12 cellular contexts compared by ENCODE assay signal in genomic region chr9:115250646-115251045, GRCh38.
DNase-seq lines count a peak whose midpoint lies in the region; ATAC-seq and TF ChIP-seq lines count a peak whose summit lies in the region.
"Had no signal": no experiment of that assay in that cellular context is flagged by ENCODE, and none has a peak within 500 bp of the region (broad histone marks: within the 10 kb centered on the region; RNA-seq: fewer than 3 reads in every experiment).

No MANE protein-coding gene starts in this region.

- DNase-seq in AG10803 (ENCODE audit: low read depth) (peak; percentile 98), PC-3 (peak; percentile 83), epithelial cell of prostate (ENCODE audit: low read depth, low spot score) (peak; percentile 82), myocyte (ENCODE audit: low read depth) (peak; percentile 86), iPS-NIHi7 (ENCODE audit: extremely low spot score) (no peak)
- DNase-seq in stimulated activated naive B cell treated with anti-CD40 and anti-IgM and Interleukin-4, amounts not matched to agents 10 μg/mL and 1 μg/mL and 100 μg/mL, for 72 hours, result no peak
- DNase-seq: gastrocnemius medialis; stimulated activated CD4-positive, alpha-beta T cell treated with anti-CD3 and anti-CD28 coated beads, Interleukin-15, amount 100 ng/mL, for 24 hours had no signal

- H3K9me3 ChIP-seq in PC-3 (ENCODE audit: low read length), result no peaks in the 10 kb centered on the region
- H3K9me3 ChIP-seq: ascending aorta, gastrocnemius medialis had no signal

- no peak overlapping the region for H3K4me3 Mint-ChIP-seq in stimulated activated memory B cell treated with anti-CD40 and anti-IgM and Interleukin-4, amounts not matched to agents 10 μg/mL and 1 μg/mL and 100 μg/mL, for 72 hours
- no peak overlapping the region for H3K4me3 Mint-ChIP-seq in stimulated activated naive B cell treated with anti-CD40 and anti-IgM and Interleukin-4, amounts not matched to agents 10 μg/mL and 1 μg/mL and 100 μg/mL, for 72 hours

- no peaks in the 10 kb centered on the region; the same call in 1 of the 2 replicates for H3K36me3 ChIP-seq in PC-3 (ENCODE audit: low read depth, low read length)
- H3K36me3 ChIP-seq: ascending aorta, gastrocnemius medialis had no signal

- H3K9me2 ChIP-seq in PC-3 (replicated peaks; ENCODE audit: low read length), result no peaks in the 10 kb centered on the region

- intact Hi-C loops in PC-3 (cut with micrococcal nuclease), result no loop called here

- peaks cover 19% of the 10 kb centered on the region for H3K4me1 ChIP-seq in PC-3 (ENCODE audit: insufficient read depth, low read length)
- H3K4me1 ChIP-seq: ascending aorta, gastrocnemius medialis had no signal

- CTCF ChIA-PET in PC-3 (lab: Charles Lee), result no interaction called here

- peak overlapping the region; percentile 46 for H3K4me2 ChIP-seq in PC-3 (ENCODE audit: low read length)

- H3K4me1 Mint-ChIP-seq in stimulated activated memory B cell treated with anti-CD40 and anti-IgM and Interleukin-4, amounts not matched to agents 10 μg/mL and 1 μg/mL and 100 μg/mL, for 72 hours, result no peaks in the 10 kb centered on the region
- no peaks in the 10 kb centered on the region for H3K4me1 Mint-ChIP-seq in stimulated activated naive B cell treated with anti-CD40 and anti-IgM and Interleukin-4, amounts not matched to agents 10 μg/mL and 1 μg/mL and 100 μg/mL, for 72 hours

- no peaks in the 10 kb centered on the region for H4K20me1 ChIP-seq in PC-3 (ENCODE audit: low read length)

- POLR2A ChIA-PET in PC-3 (lab: Charles Lee; ENCODE audit: unreplicated experiment), result no interaction called here

- peak overlapping the region; percentile 10; the same call in 1 of the 2 replicates for H3K9ac ChIP-seq in PC-3 (ENCODE audit: low read length)

- H3K9me3 Mint-ChIP-seq in stimulated activated memory B cell treated with anti-CD40 and anti-IgM and Interleukin-4, amounts not matched to agents 10 μg/mL and 1 μg/mL and 100 μg/mL, for 72 hours, result no peaks in the 10 kb centered on the region
- peaks cover 0 to 2% of the 10 kb centered on the region in 2 donors for H3K9me3 Mint-ChIP-seq in stimulated activated naive B cell treated with anti-CD40 and anti-IgM and Interleukin-4, amounts not matched to agents 10 μg/mL and 1 μg/mL and 100 μg/mL, for 72 hours

- H3F3A ChIP-seq in PC-3 (ENCODE audit: low read length, unreplicated experiment), result no peaks in the 10 kb centered on the region

- no TSS peak for BruUV-seq in PC-3 (replicated peaks; lab: Mats Ljungman, UMichigan)

- no peak overlapping the region for H3K27ac Mint-ChIP-seq in stimulated activated memory B cell treated with anti-CD40 and anti-IgM and Interleukin-4, amounts not matched to agents 10 μg/mL and 1 μg/mL and 100 μg/mL, for 72 hours
- H3K27ac Mint-ChIP-seq in stimulated activated naive B cell treated with anti-CD40 and anti-IgM and Interleukin-4, amounts not matched to agents 10 μg/mL and 1 μg/mL and 100 μg/mL, for 72 hours, result no peak overlapping the region

- H3K27me3 Mint-ChIP-seq in stimulated activated memory B cell treated with anti-CD40 and anti-IgM and Interleukin-4, amounts not matched to agents 10 μg/mL and 1 μg/mL and 100 μg/mL, for 72 hours, result no peaks in the 10 kb centered on the region
- H3K27me3 Mint-ChIP-seq in stimulated activated naive B cell treated with anti-CD40 and anti-IgM and Interleukin-4, amounts not matched to agents 10 μg/mL and 1 μg/mL and 100 μg/mL, for 72 hours, result no peaks in the 10 kb centered on the region

- peak; percentile 91 for ATAC-seq in PC-3
- no peak for ATAC-seq in stimulated activated memory B cell treated with anti-CD40 and anti-IgM and Interleukin-4, amounts not matched to agents 10 μg/mL and 1 μg/mL and 100 μg/mL, for 72 hours
- ATAC-seq in HG02870 (IDR thresholded peaks at IDR 0.05; ENCODE audit: unreplicated experiment), result no peak
- no peak for ATAC-seq in stimulated activated naive B cell treated with anti-CD40 and anti-IgM and Interleukin-4, amounts not matched to agents 10 μg/mL and 1 μg/mL and 100 μg/mL, for 72 hours (replicated peaks)
- ATAC-seq: gastrocnemius medialis, GM12878 had no signal

- H3K4me3 ChIP-seq in AG10803 (ENCODE audit: low read length) (no peak overlapping the region), PC-3 (ENCODE audit: low read length) (no peak overlapping the region)
- H3K4me3 ChIP-seq: ascending aorta, gastrocnemius medialis, GM12878 had no signal

- no peaks in the 10 kb centered on the region for H3K36me3 Mint-ChIP-seq in stimulated activated memory B cell treated with anti-CD40 and anti-IgM and Interleukin-4, amounts not matched to agents 10 μg/mL and 1 μg/mL and 100 μg/mL, for 72 hours
- no peaks in the 10 kb centered on the region for H3K36me3 Mint-ChIP-seq in stimulated activated naive B cell treated with anti-CD40 and anti-IgM and Interleukin-4, amounts not matched to agents 10 μg/mL and 1 μg/mL and 100 μg/mL, for 72 hours

- no peaks in the 10 kb centered on the region for H3K79me2 ChIP-seq in PC-3 (ENCODE audit: low read length)

- H2AFZ ChIP-seq in PC-3 (ENCODE audit: low read length), result no peak overlapping the region

- TF ChIP-seq CTCF in AG10803 (conservative IDR thresholded peaks at IDR 0.05; ENCODE audit: low read length) (peak; percentile 25), PC-3 (conservative IDR thresholded peaks at IDR 0.05; ENCODE audit: low read depth, low read length) (no peak)

- peak overlapping the region; percentile 78 for H3K27ac ChIP-seq in PC-3 (ENCODE audit: low read length)
- peak overlapping the region; percentile 67 for H3K27ac ChIP-seq in epithelial cell of prostate
- H3K27ac ChIP-seq: ascending aorta, gastrocnemius medialis had no signal

- no peaks in the 10 kb centered on the region for H3K27me3 ChIP-seq in PC-3 (ENCODE audit: low read length)
- H3K27me3 ChIP-seq: ascending aorta, gastrocnemius medialis had no signal

Comparison
In these comparisons a context has a peak if more than half of its experiments do, and no peak if none do; other contexts are left out.
1. DNase-seq: peak in AG10803 (single experiment), PC-3 (single experiment), epithelial cell of prostate (single experiment) and myocyte (single experiment); none in iPS-NIHi7 (single experiment) and stimulated activated naive B cell treated with anti-CD40 and anti-IgM and Interleukin-4, amounts not matched to agents 10 μg/mL and 1 μg/mL and 100 μg/mL, for 72 hours (single experiment).